Comparison of ENCODE assay signal across 19 cellular contexts in genomic region chr5:116773926-116774325, GRCh38.
DNase-seq lines count a peak whose midpoint lies in the region; ATAC-seq and TF ChIP-seq lines count a peak whose summit lies in the region.
"Had no signal": no experiment of that assay in that cellular context is flagged by ENCODE, and none has a peak within 500 bp of the region (broad histone marks: within the 10 kb centered on the region; RNA-seq: fewer than 3 reads in every experiment).

No MANE protein-coding gene starts in this region.

- peak; percentile 84 for DNase-seq in NT2/D1 (ENCODE audit: low read depth, low spot score)
- peak; percentile 97 for DNase-seq in iPS DF 19.7 (ENCODE audit: low read depth, low spot score)
- peak; percentile 97 for DNase-seq in mesendoderm
- DNase-seq in esophagus muscularis mucosa (ENCODE audit: extremely low spot score): no peak
- DNase-seq in nucleus accumbens (lab: John Stamatoyannopoulos, UW): no peak
- no peak for DNase-seq in GM10248 (ENCODE audit: extremely low spot score)
- DNase-seq: CD4-positive, alpha-beta T cell; COR-L47; DMS79; HCEC 1CT; Karpas-422; NCI-H1694 treated with DMSO at 0.1 percent for 48 hours; NCI-H2081 treated with DMSO at 0.1 percent for 48 hours; NCI-H748 treated with DMSO at 0.1 percent for 48 hours; SIG-M5; SK-N-SH had no signal

- H3K79me1 ChIP-seq in mesendoderm (ENCODE audit: low read length): no peaks in the 10 kb centered on the region

- peak overlapping the region; percentile 6 for H3K4me2 ChIP-seq in mesendoderm (ENCODE audit: low read length)
- H3K4me2 ChIP-seq: BLaER1, SK-N-SH had no signal

- H3K9me3 ChIP-seq in NT2/D1 (ENCODE audit: insufficient read depth, low read length) (no peaks in the 10 kb centered on the region), esophagus muscularis mucosa (no peaks in the 10 kb centered on the region)
- H3K9me3 ChIP-seq: BLaER1, SK-N-SH had no signal

- H3K27ac ChIP-seq in mesendoderm (ENCODE audit: low read depth, low read length) (peak overlapping the region; percentile 81), esophagus muscularis mucosa (replicated peaks in 1 of 4) (no peak overlapping the region)
- H3K27ac ChIP-seq: BLaER1, RWPE1 had no signal

- H3K23ac ChIP-seq in mesendoderm (ENCODE audit: low read length): no peak overlapping the region

- H3K4me3 ChIP-seq in NT2/D1 (ENCODE audit: insufficient read length, low read depth): no peak overlapping the region
- no peak overlapping the region for H3K4me3 ChIP-seq in mesendoderm (ENCODE audit: low read length)
- H3K4me3 ChIP-seq in esophagus muscularis mucosa: no peak overlapping the region
- H3K4me3 ChIP-seq: BLaER1 had no signal

- H3K56ac ChIP-seq in mesendoderm (ENCODE audit: low read length): peak overlapping the region; percentile 88

- CTCF ChIA-PET in GM10248 (lab: Yijun Ruan, JAX): interaction anchor here (0.7 to 1.8 kb wide), 4 partner anchors 9 to 15 kb away, joined by 3 to 5 read pairs (median 4); no protein-coding TSS in a partner anchor

- H3K4me1 ChIP-seq in NT2/D1 (ENCODE audit: insufficient read depth, insufficient read length) (no peaks in the 10 kb centered on the region), mesendoderm (ENCODE audit: control insufficient read depth, low read depth, low read length) (peaks cover 24% of the 10 kb centered on the region), esophagus muscularis mucosa (peaks cover 0 to 12% (median 0%) of the 10 kb centered on the region in 4 donors)
- H3K4me1 ChIP-seq: BLaER1 had no signal

- no CpG with 5 or more reads among the region's 5 CpGs for WGBS in mesendoderm (ENCODE audit: extremely low coverage, insufficient coverage, low lambda C conversion rate)
- 96% methylated on average over 5 of the region's 5 CpGs for WGBS in esophagus muscularis mucosa

- POLR2A ChIA-PET in GM10248 (lab: Yijun Ruan, JAX): no interaction called here

- H4K5ac ChIP-seq in mesendoderm (ENCODE audit: low read length): no peak overlapping the region

- no peaks in the 10 kb centered on the region for H3K27me3 ChIP-seq in NT2/D1 (ENCODE audit: insufficient read depth, insufficient read length)
- no peaks in the 10 kb centered on the region for H3K27me3 ChIP-seq in mesendoderm (ENCODE audit: insufficient read depth, low read length, poor library complexity)
- no peaks in the 10 kb centered on the region for H3K27me3 ChIP-seq in esophagus muscularis mucosa
- H3K27me3 ChIP-seq: BLaER1 had no signal

- no peaks in the 10 kb centered on the region for H3K36me3 ChIP-seq in NT2/D1 (ENCODE audit: insufficient read depth, insufficient read length, low read length)
- no peaks in the 10 kb centered on the region for H3K36me3 ChIP-seq in mesendoderm (ENCODE audit: control insufficient read depth, insufficient read depth, low read length)
- H3K36me3 ChIP-seq in esophagus muscularis mucosa: no peaks in the 10 kb centered on the region
- H3K36me3 ChIP-seq: BLaER1 had no signal

- H4K8ac ChIP-seq in mesendoderm (ENCODE audit: low read depth, low read length): no peak overlapping the region

- intact Hi-C loops in esophagus muscularis mucosa (cut with DNase I): no loop called here

- peak overlapping the region; percentile 89 for H2AK5ac ChIP-seq in mesendoderm (ENCODE audit: low read length)

- peak overlapping the region; percentile 89 for H3K4ac ChIP-seq in mesendoderm (ENCODE audit: low read depth, low read length)

- TF ChIP-seq CTCF in esophagus muscularis mucosa (IDR thresholded peaks at IDR 0.05) (no peak), GM10248 (IDR thresholded peaks at IDR 0.05; ENCODE audit: control extremely low read depth, extremely low read depth, low read depth, missing control alignments) (no peak)

- no peak for ATAC-seq in HG03439 (IDR thresholded peaks at IDR 0.05; ENCODE audit: unreplicated experiment)

- H2BK15ac ChIP-seq in mesendoderm (replicated peaks; ENCODE audit: low read depth): no peak overlapping the region

- no peaks in the 10 kb centered on the region for H3K79me2 ChIP-seq in mesendoderm (ENCODE audit: control insufficient read depth, insufficient read depth, low read length)

- H3K18ac ChIP-seq in mesendoderm (ENCODE audit: low read length): peak overlapping the region; percentile 82

- peak overlapping the region; percentile 54 for H2BK120ac ChIP-seq in mesendoderm (ENCODE audit: low read depth, low read length)

- TF ChIP-seq EP300 in esophagus muscularis mucosa (IDR thresholded peaks at IDR 0.05): no peak

- TF ChIP-seq POLR2A in esophagus muscularis mucosa (IDR thresholded peaks at IDR 0.05; ENCODE audit: low read depth): no peak

- no peak overlapping the region for H3K9ac ChIP-seq in NT2/D1 (ENCODE audit: insufficient read length, low read depth)
- peak overlapping the region; percentile 60 for H3K9ac ChIP-seq in mesendoderm (ENCODE audit: low read length)
- H3K9ac ChIP-seq: BLaER1, SK-N-SH had no signal

- peak overlapping the region; percentile 99 for H2BK5ac ChIP-seq in mesendoderm (ENCODE audit: low read length)

Comparison
In these comparisons a context has a peak if more than half of its experiments do, and no peak if none do; other contexts are left out.
1. DNase-seq: peak in NT2/D1 (single experiment), iPS DF 19.7 (single experiment) and mesendoderm (single experiment); none in esophagus muscularis mucosa (single experiment), nucleus accumbens (0 of 56) and GM10248 (single experiment).